ENCODE assay signal across 9 cellular contexts in the genomic region with DNA sequence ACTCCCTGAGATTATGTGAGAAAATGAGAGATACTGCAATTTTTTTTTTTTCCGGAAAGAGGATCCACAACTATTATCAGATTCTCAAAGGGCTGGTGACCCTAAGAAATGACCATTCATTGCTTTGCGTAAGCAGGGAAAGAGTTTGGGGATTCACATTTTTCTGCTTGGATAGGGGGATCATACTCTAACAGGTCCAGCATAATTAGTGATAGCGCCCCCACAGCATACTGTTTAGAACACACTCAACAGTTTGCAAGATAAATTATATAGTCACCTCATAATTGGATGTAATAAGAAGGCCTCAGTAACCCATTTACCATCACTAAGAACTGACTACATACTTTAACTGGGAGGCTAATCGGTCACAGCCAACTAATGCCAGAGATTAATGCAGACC. TPM values are rescaled to one million over a fixed set of nuclear protein-coding genes. Genes with fewer than 3 reads are reported as not detected.
DNase-seq lines count a peak whose midpoint lies in the region; ATAC-seq and TF ChIP-seq lines count a peak whose summit lies in the region.
"Had no signal": no experiment of that assay in that cellular context is flagged by ENCODE, and none has a peak within 500 bp of the region (broad histone marks: within the 10 kb centered on the region; RNA-seq: fewer than 3 reads in every experiment).

No MANE protein-coding gene starts in this region.

- intact Hi-C loops in esophagus squamous epithelium (cut with DNase I), result no loop called here

- H3K9me3 ChIP-seq in RWPE2 (ENCODE audit: severe bottlenecking), result no peaks in the 10 kb centered on the region
- no peaks in the 10 kb centered on the region for H3K9me3 ChIP-seq in esophagus squamous epithelium

- WGBS in esophagus squamous epithelium, 2 donors, result 65 to 75% methylated on average over 4 of the region's 4 CpGs

- no peak for TF ChIP-seq POLR2A in esophagus squamous epithelium (IDR thresholded peaks at IDR 0.05)

- peaks cover 63% of the 10 kb centered on the region for H3K36me3 ChIP-seq in RWPE2 (ENCODE audit: low read depth)
- peaks cover 2 to 51% (median 26%) of the 10 kb centered on the region in 3 donors for H3K36me3 ChIP-seq in esophagus squamous epithelium

- TF ChIP-seq CTCF in RWPE2 (IDR thresholded peaks at IDR 0.05; ENCODE audit: poor library complexity, severe bottlenecking) (peak; percentile 24), esophagus squamous epithelium (IDR thresholded peaks at IDR 0.05) (peak in 2 of 6 experiments; percentile 2 to 26)

- peak overlapping the region; percentile 99 for H3K27ac Mint-ChIP-seq in activated T-cell treated with anti-CD3 and anti-CD28 coated beads, Interleukin-2, amount 50 U/mL, for 24 hours
- no peak overlapping the region for H3K27ac Mint-ChIP-seq in stimulated activated naive CD8-positive, alpha-beta T cell treated with anti-CD3 and anti-CD28 coated beads, Interleukin-15, amount 100 ng/mL, for 72 hours

- no peak for ATAC-seq in RWPE2 (ENCODE audit: low read depth)
- no peak for ATAC-seq in stimulated activated naive CD8-positive, alpha-beta T cell treated with anti-CD3 and anti-CD28 coated beads, Interleukin-15, amount 100 ng/mL, for 72 hours

- H3K27me3 Mint-ChIP-seq in activated T-cell treated with anti-CD3 and anti-CD28 coated beads, Interleukin-2, amount 50 U/mL, for 24 hours, result no peaks in the 10 kb centered on the region
- no peaks in the 10 kb centered on the region for H3K27me3 Mint-ChIP-seq in stimulated activated naive CD8-positive, alpha-beta T cell treated with anti-CD3 and anti-CD28 coated beads, Interleukin-15, amount 100 ng/mL, for 72 hours

- DNase-seq in activated T-cell treated with anti-CD3 and anti-CD28 coated beads, Interleukin-2, amount 50 U/mL, for 24 hours, result no peak
- no peak for DNase-seq in activated T-cell treated with anti-CD3 and anti-CD28 coated beads, Interleukin-2, amount 50 U/mL, for 1 hour
- DNase-seq in RWPE2 (ENCODE audit: low spot score), result no peak
- DNase-seq in esophagus squamous epithelium (lab: John Stamatoyannopoulos, UW), result no peak
- no peak for DNase-seq in stimulated activated naive CD8-positive, alpha-beta T cell treated with anti-CD3 and anti-CD28 coated beads, Interleukin-15, amount 100 ng/mL, for 72 hours
- no peak for DNase-seq in activated effector memory CD4-positive, alpha-beta T cell treated with Interleukin-2 at 50 U/mL for 16 hours
- no peak for DNase-seq in hypothalamus (lab: John Stamatoyannopoulos, UW)
- no peak for DNase-seq in NCI-H345 (lab: John Stamatoyannopoulos, UW)
- DNase-seq: amniotic stem cell had no signal

- H3K36me3 Mint-ChIP-seq in activated T-cell treated with anti-CD3 and anti-CD28 coated beads, Interleukin-2, amount 50 U/mL, for 24 hours (ENCODE audit: low read depth), result peaks cover 66% of the 10 kb centered on the region

- peaks cover 38% of the 10 kb centered on the region for H3K4me1 Mint-ChIP-seq in activated T-cell treated with anti-CD3 and anti-CD28 coated beads, Interleukin-2, amount 50 U/mL, for 24 hours (ENCODE audit: low read depth)
- peaks cover 39% of the 10 kb centered on the region for H3K4me1 Mint-ChIP-seq in stimulated activated naive CD8-positive, alpha-beta T cell treated with anti-CD3 and anti-CD28 coated beads, Interleukin-15, amount 100 ng/mL, for 72 hours

- H3K27ac ChIP-seq in RWPE2 (ENCODE audit: poor library complexity, severe bottlenecking) (no peak overlapping the region), esophagus squamous epithelium (no peak overlapping the region)

- H3K27me3 ChIP-seq in RWPE2 (ENCODE audit: insufficient read depth, poor library complexity, severe bottlenecking) (no peaks in the 10 kb centered on the region), esophagus squamous epithelium (no peaks in the 10 kb centered on the region)

- H3K9me3 Mint-ChIP-seq in activated T-cell treated with anti-CD3 and anti-CD28 coated beads, Interleukin-2, amount 50 U/mL, for 24 hours, result no peaks in the 10 kb centered on the region
- H3K9me3 Mint-ChIP-seq in stimulated activated naive CD8-positive, alpha-beta T cell treated with anti-CD3 and anti-CD28 coated beads, Interleukin-15, amount 100 ng/mL, for 72 hours, result no peaks in the 10 kb centered on the region

- peak overlapping the region; percentile 99 for H3K4me3 Mint-ChIP-seq in activated T-cell treated with anti-CD3 and anti-CD28 coated beads, Interleukin-2, amount 50 U/mL, for 24 hours
- H3K4me3 Mint-ChIP-seq in stimulated activated naive CD8-positive, alpha-beta T cell treated with anti-CD3 and anti-CD28 coated beads, Interleukin-15, amount 100 ng/mL, for 72 hours, result peak overlapping the region; percentile 96 to 98

- peak overlapping the region; percentile 65 for H3K4me3 ChIP-seq in RWPE2 (ENCODE audit: severe bottlenecking)
- peak overlapping the region in 3 of 4 donors; percentile 89 to 98 (median 92) for H3K4me3 ChIP-seq in esophagus squamous epithelium

- H3K4me1 ChIP-seq in RWPE2 (ENCODE audit: insufficient read depth, poor library complexity, severe bottlenecking) (peaks cover 9% of the 10 kb centered on the region), esophagus squamous epithelium (peaks cover 13 to 29% (median 15%) of the 10 kb centered on the region in 3 donors)

RNA-seq across cellular contexts. Expression of a gene that starts 1.9 kb away (rescaled TPM):
- total RNA-seq in esophagus squamous epithelium, result 100 to 1,000 TPM; 149 to 258 (median 226) TPM

RNA-seq across cellular contexts. Expression of a gene that starts 2.1 kb away (rescaled TPM):
- total RNA-seq in esophagus squamous epithelium, result not detected

RNA-seq across cellular contexts. Expression of a gene that starts 32.8 kb away (rescaled TPM):
- 1 to 10 TPM in 2 of 4 donors, under 1 TPM in 2; 0.23 to 1.6 (median 1.1) TPM for total RNA-seq in esophagus squamous epithelium

RNA-seq across cellular contexts. Expression of a gene that starts 37.1 kb away (rescaled TPM):
- total RNA-seq in esophagus squamous epithelium, result under 1 TPM in 1 of 4 donors, not detected in 3; 0.57 TPM

RNA-seq across cellular contexts. Expression of a gene that starts 40.8 kb away (rescaled TPM):
- 10 to 100 TPM; 16.1 to 44.2 (median 27.7) TPM for total RNA-seq in esophagus squamous epithelium
